In the genomic region with DNA sequence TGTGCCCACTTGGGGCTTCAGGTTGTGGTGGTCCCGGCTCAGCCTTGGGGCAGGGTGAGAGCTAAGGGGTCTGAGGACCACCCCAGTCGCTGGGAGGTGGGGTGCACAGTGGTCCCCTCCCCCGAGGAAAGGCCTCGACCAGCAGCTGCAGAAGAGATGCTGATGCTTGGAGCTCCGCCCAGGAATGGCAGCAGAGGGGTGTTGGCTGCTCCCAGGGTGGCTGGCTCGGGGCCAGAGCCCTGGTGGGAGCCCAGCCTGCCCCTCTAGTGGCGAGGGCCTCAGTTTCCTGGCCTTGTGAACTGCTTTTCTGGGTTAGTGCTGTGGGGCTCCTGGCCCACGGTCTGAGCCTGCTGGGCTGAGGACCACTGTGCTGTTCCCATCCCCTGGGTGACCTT, we compare ENCODE assay signal across 1 cellular context.
TF ChIP-seq lines count a peak whose summit lies in the region.

No MANE protein-coding gene starts in this region.

TF ChIP-seq in K562, 482 proteins besides CTCF, POLR2A, EP300 and RAD21:
- TF ChIP-seq, protein P1, sequence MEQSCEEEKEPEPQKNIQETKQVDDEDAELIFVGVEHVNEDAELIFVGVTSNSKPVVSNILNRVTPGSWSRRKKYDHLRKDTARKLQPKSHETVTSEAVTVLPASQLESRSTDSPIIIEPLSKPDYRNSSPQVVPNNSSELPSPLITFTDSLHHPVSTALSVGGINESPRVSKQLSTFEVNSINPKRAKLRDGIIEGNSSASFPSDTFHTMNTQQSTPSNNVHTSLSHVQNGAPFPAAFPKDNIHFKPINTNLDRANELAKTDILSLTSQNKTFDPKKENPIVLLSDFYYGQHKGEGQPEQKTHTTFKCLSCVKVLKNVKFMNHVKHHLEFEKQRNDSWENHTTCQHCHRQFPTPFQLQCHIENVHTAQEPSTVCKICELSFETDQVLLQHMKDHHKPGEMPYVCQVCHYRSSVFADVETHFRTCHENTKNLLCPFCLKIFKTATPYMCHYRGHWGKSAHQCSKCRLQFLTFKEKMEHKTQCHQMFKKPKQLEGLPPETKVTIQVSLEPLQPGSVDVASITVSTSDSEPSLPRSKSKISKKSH (CRISPR knock-in tag; IDR thresholded peaks at IDR 0.05), result no peak
- peak; percentile 79 for TF ChIP-seq NFIC (IDR thresholded peaks at IDR 0.05)
- TF ChIP-seq ZNF124 (CRISPR knock-in tag; IDR thresholded peaks at IDR 0.05), result 0 out of 2 replicates have a peak, but pooled peaks have one; percentile 26
- TF ChIP-seq POLR2G (IDR thresholded peaks at IDR 0.05; ENCODE audit: low read depth, low read length), result peak; percentile 2; the same call in 1 of the 2 replicates
- 0 out of 2 replicates have a peak, but pooled peaks have one; percentile 50 for TF ChIP-seq ZNF282 (CRISPR knock-in tag; IDR thresholded peaks at IDR 0.05)
- peak; percentile 49 for TF ChIP-seq RBFOX2 (IDR thresholded peaks at IDR 0.05; ENCODE audit: low read depth, low read length)
